Comparison of ENCODE assay signal across 18 cellular contexts in the genomic region with DNA sequence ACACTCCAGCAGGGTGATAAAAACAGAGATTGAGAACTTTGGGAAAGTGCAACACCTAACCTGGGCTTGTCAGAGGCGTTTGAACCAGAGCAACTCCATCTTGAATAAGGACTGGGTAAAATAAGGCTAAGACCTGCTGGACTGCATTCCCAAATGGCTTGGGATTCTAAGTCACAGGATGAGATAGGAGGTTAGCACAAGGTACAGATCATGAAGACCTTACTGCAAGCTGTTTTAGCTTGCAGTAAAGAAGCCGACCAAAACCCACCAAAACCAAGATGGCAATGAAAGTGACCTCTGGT. TPM values are rescaled to one million over a fixed set of nuclear protein-coding genes. Genes with fewer than 3 reads are reported as not detected.
DNase-seq lines count a peak whose midpoint lies in the region; ATAC-seq and TF ChIP-seq lines count a peak whose summit lies in the region.
"Had no signal": no experiment of that assay in that cellular context is flagged by ENCODE, and none has a peak within 500 bp of the region (broad histone marks: within the 10 kb centered on the region; RNA-seq: fewer than 3 reads in every experiment).

No MANE protein-coding gene starts in this region.

- H3K4me1 Mint-ChIP-seq in HFFc6 (ENCODE audit: low read depth) (peaks cover 80% of the 10 kb centered on the region), progenitor cell of endocrine pancreas (ENCODE audit: low read depth) (peaks cover 5% of the 10 kb centered on the region)

- H3K4me1 ChIP-seq in hepatocyte (ENCODE audit: insufficient read depth) (peaks cover 12% of the 10 kb centered on the region), suprapubic skin (peaks cover 6% of the 10 kb centered on the region)
- H3K4me1 ChIP-seq: neural progenitor cell had no signal

- H3K27me3 ChIP-seq in hepatocyte, result no peaks in the 10 kb centered on the region
- no peaks in the 10 kb centered on the region for H3K27me3 ChIP-seq in suprapubic skin
- H3K27me3 ChIP-seq: neural progenitor cell, right atrium auricular region had no signal

- no peaks in the 10 kb centered on the region for H3K9me2 ChIP-seq in hepatocyte (replicated peaks; ENCODE audit: insufficient read depth)

- TF ChIP-seq POLR2A in suprapubic skin (IDR thresholded peaks at IDR 0.05), result no peak

- H3K4me3 Mint-ChIP-seq in HFFc6, result peak overlapping the region; percentile 73
- H3K4me3 Mint-ChIP-seq in progenitor cell of endocrine pancreas (ENCODE audit: low read depth), result no peak overlapping the region
- H3K4me3 Mint-ChIP-seq: activated T-helper 17 cell treated with anti-CD3 and anti-CD28 coated beads, Interleukin-2, amount 50 U/mL, for 72 hours; CD4-positive, alpha-beta T cell; IgD-negative memory B cell; immature natural killer cell; neural progenitor cell had no signal

- no peak overlapping the region for H3K4me3 ChIP-seq in hepatocyte
- no peak overlapping the region for H3K4me3 ChIP-seq in suprapubic skin
- H3K4me3 ChIP-seq: neural progenitor cell had no signal

- TF ChIP-seq CTCF in HFFc6 (IDR thresholded peaks at IDR 0.05), result no peak
- no peak for TF ChIP-seq CTCF in VCaP (conservative IDR thresholded peaks at IDR 0.05)
- TF ChIP-seq CTCF in hepatocyte (IDR thresholded peaks at IDR 0.05; ENCODE audit: poor library complexity), result no peak
- TF ChIP-seq CTCF in suprapubic skin (IDR thresholded peaks at IDR 0.05), result no peak
- TF ChIP-seq CTCF in progenitor cell of endocrine pancreas (IDR thresholded peaks at IDR 0.05; ENCODE audit: unreplicated experiment), result no peak

- H3K27ac Mint-ChIP-seq in HFFc6, result peak overlapping the region; percentile 98
- no peak overlapping the region for H3K27ac Mint-ChIP-seq in progenitor cell of endocrine pancreas
- H3K27ac Mint-ChIP-seq: activated T-helper 17 cell treated with anti-CD3 and anti-CD28 coated beads, Interleukin-2, amount 50 U/mL, for 72 hours; CD4-positive, alpha-beta T cell; IgD-negative memory B cell; neural progenitor cell had no signal

- H3K79me2 ChIP-seq in hepatocyte, result peaks cover 3% of the 10 kb centered on the region

- H3K36me3 Mint-ChIP-seq in HFFc6 (ENCODE audit: low read depth), result peaks cover 15% of the 10 kb centered on the region
- H3K36me3 Mint-ChIP-seq in progenitor cell of endocrine pancreas (ENCODE audit: insufficient read depth), result no peaks in the 10 kb centered on the region
- H3K36me3 Mint-ChIP-seq: neural progenitor cell had no signal

- H3K9me3 ChIP-seq in hepatocyte (ENCODE audit: low read depth) (no peaks in the 10 kb centered on the region), suprapubic skin (no peaks in the 10 kb centered on the region)
- H3K9me3 ChIP-seq: right atrium auricular region had no signal

- no peaks in the 10 kb centered on the region; the same call in 1 of the 2 replicates for H3K27me3 Mint-ChIP-seq in HFFc6 (ENCODE audit: insufficient read depth)
- H3K27me3 Mint-ChIP-seq in progenitor cell of endocrine pancreas, result no peaks in the 10 kb centered on the region
- H3K27me3 Mint-ChIP-seq: activated T-helper 17 cell treated with anti-CD3 and anti-CD28 coated beads, Interleukin-2, amount 50 U/mL, for 72 hours; CD4-positive, alpha-beta T cell; IgD-negative memory B cell had no signal

- DNase-seq in HFFc6 (no peak), hepatocyte (ENCODE audit: low spot score) (no peak), suprapubic skin (ENCODE audit: low spot score in 2 of 2) (no peak), posterior vena cava (ENCODE audit: low spot score) (no peak), progenitor cell of endocrine pancreas (ENCODE audit: low spot score, unreplicated experiment) (no peak)
- DNase-seq: CD4-positive, alpha-beta T cell; DND-41; immature natural killer cell; mesendoderm; NCI-H1048; NCI-H2171 treated with DMSO at 0.1 percent for 48 hours; T-helper 1 cell had no signal

- intact Hi-C loops in posterior vena cava (cut with DNase I), result no loop called here

- H3K4me2 ChIP-seq in hepatocyte, result no peak overlapping the region
- H3K4me2 ChIP-seq: neural progenitor cell had no signal

- TF ChIP-seq EP300 in suprapubic skin (IDR thresholded peaks at IDR 0.05), result no peak

- ATAC-seq in GM18870 (IDR thresholded peaks at IDR 0.05; ENCODE audit: unreplicated experiment), result no peak
- ATAC-seq: activated T-helper 17 cell treated with anti-CD3 and anti-CD28 coated beads, Interleukin-2, amount 50 U/mL, for 72 hours had no signal

- H3K36me3 ChIP-seq in hepatocyte (replicated peaks; ENCODE audit: insufficient read depth, low read depth) (no peaks in the 10 kb centered on the region), suprapubic skin (no peaks in the 10 kb centered on the region)
- H3K36me3 ChIP-seq: neural progenitor cell, right atrium auricular region had no signal

- H3K9me3 Mint-ChIP-seq in HFFc6 (no peaks in the 10 kb centered on the region), progenitor cell of endocrine pancreas (ENCODE audit: low read depth) (no peaks in the 10 kb centered on the region)
- H3K9me3 Mint-ChIP-seq: activated T-helper 17 cell treated with anti-CD3 and anti-CD28 coated beads, Interleukin-2, amount 50 U/mL, for 72 hours; CD4-positive, alpha-beta T cell; IgD-negative memory B cell; immature natural killer cell had no signal

- no peaks in the 10 kb centered on the region for H4K20me1 ChIP-seq in hepatocyte (ENCODE audit: insufficient read depth, poor library complexity, severe bottlenecking)

- H3K27ac ChIP-seq in VCaP, result peak overlapping the region; percentile 64
- peak overlapping the region; percentile 54 for H3K27ac ChIP-seq in hepatocyte
- peak overlapping the region; percentile 61 for H3K27ac ChIP-seq in suprapubic skin
- H3K27ac ChIP-seq: neural progenitor cell had no signal

- no peak overlapping the region for H2AFZ ChIP-seq in hepatocyte
- H2AFZ ChIP-seq: neural progenitor cell had no signal

- 92% methylated on average over 2 of the region's 2 CpGs for WGBS in hepatocyte (ENCODE audit: low lambda C conversion rate, missing lambda C conversion rate)
- 83% methylated on average over 2 of the region's 2 CpGs for WGBS in suprapubic skin

RNA-seq across cellular contexts. Expression of a gene that starts 43.9 kb away (rescaled TPM):
- total RNA-seq in HFFc6 (2021; fragmentation: NEBNext Ultra II Directional; extraction: Animal tissue kit (Norgen Biotek cat#: 25700)), result 10 to 100 TPM; 35.2 to 46.7 (median 41.5) TPM
- total RNA-seq in hepatocyte, result 15.7 and 23.8 TPM in 2 replicates
- polyA plus RNA-seq in hepatocyte, result 5.6 and 8.4 TPM in 2 replicates
- 10 to 100 TPM; 25.5 to 39.5 (median 31.9) TPM for total RNA-seq in suprapubic skin
- 10 to 100 TPM; 17.5 to 18.6 TPM for total RNA-seq in posterior vena cava
- total RNA-seq in progenitor cell of endocrine pancreas, result 11.8 and 12.5 TPM in 2 replicates

RNA-seq across cellular contexts. Expression of a gene that starts 55.5 kb away (rescaled TPM):
- total RNA-seq in HFFc6 (2021; fragmentation: NEBNext Ultra II Directional; extraction: Animal tissue kit (Norgen Biotek cat#: 25700)), result 10 to 100 TPM; 56.3 to 81.5 (median 77.4) TPM
- total RNA-seq in hepatocyte (65.9 and 75.6 TPM in 2 replicates), suprapubic skin (10 to 100 TPM; 33.8 to 57.5 (median 46.6) TPM), posterior vena cava (10 to 100 TPM; 38.2 to 38.9 TPM), progenitor cell of endocrine pancreas (71.6 and 84.2 TPM in 2 replicates)
- 50.7 and 60.7 TPM in 2 replicates for polyA plus RNA-seq in hepatocyte
